Comparison of ENCODE assay signal across 1 cellular context in genomic region chr2:195657634-195658540, GRCh38.
TF ChIP-seq lines count a peak whose summit lies in the region.

No MANE protein-coding gene starts in this region.

TF ChIP-seq in K562, 482 proteins besides CTCF, POLR2A, EP300 and RAD21 (continued from another document and continues in another):
- TF ChIP-seq ARID4B (CRISPR knock-in tag; IDR thresholded peaks at IDR 0.05) (0 out of 2 replicates have a peak, but pooled peaks have one; percentile 13), IRF1 (CRISPR knock-in tag; IDR thresholded peaks at IDR 0.05; ENCODE audit: borderline replicate concordance) (no peak), E2F6 (IDR thresholded peaks at IDR 0.05; ENCODE audit: borderline replicate concordance in 1 of 2, extremely low read depth in 1 of 2, insufficient read depth in 1 of 2, insufficient read length in 1 of 2, low read depth in 1 of 2, low read length in 1 of 2, poor library complexity in 1 of 2, severe bottlenecking in 1 of 2) (peak; percentile 52 to 72), ZNF436 (CRISPR knock-in tag; IDR thresholded peaks at IDR 0.05) (no peak), ZNF347 (CRISPR knock-in tag; IDR thresholded peaks at IDR 0.05; ENCODE audit: low read depth) (no peak), L3MBTL2 (IDR thresholded peaks at IDR 0.05) (peak; percentile 75), NCOA6 (IDR thresholded peaks at IDR 0.05) (no peak), SMAD4 (CRISPR knock-in tag; conservative IDR thresholded peaks at IDR 0.05) (no peak), VEZF1 (CRISPR knock-in tag; IDR thresholded peaks at IDR 0.05) (peak; percentile 21; the same call in 1 of the 2 replicates), MYNN (IDR thresholded peaks at IDR 0.05) (no peak), MYNN (CRISPR knock-in tag; IDR thresholded peaks at IDR 0.05) (no peak), TRIM24 (IDR thresholded peaks at IDR 0.05) (no peak), NCOA1 (IDR thresholded peaks at IDR 0.05; ENCODE audit: low read depth) (no peak), NFRKB (IDR thresholded peaks at IDR 0.05; ENCODE audit: low read depth) (peak; percentile 42; the same call in 1 of the 2 replicates), NFIC (IDR thresholded peaks at IDR 0.05) (no peak), BCOR (IDR thresholded peaks at IDR 0.05) (no peak), ZNF23 (CRISPR knock-in tag; IDR thresholded peaks at IDR 0.05) (no peak), IRF2 (CRISPR knock-in tag; IDR thresholded peaks at IDR 0.05) (no peak), DDX20 (tag; IDR thresholded peaks at IDR 0.05; ENCODE audit: low read depth) (no peak), CREB5 (CRISPR knock-in tag; IDR thresholded peaks at IDR 0.05) (no peak), NR0B1 (IDR thresholded peaks at IDR 0.05; ENCODE audit: partially characterized antibody) (no peak), ZBTB40 (IDR thresholded peaks at IDR 0.05) (no peak), ZBTB40 (CRISPR knock-in tag; IDR thresholded peaks at IDR 0.05) (no peak), HNRNPLL (IDR thresholded peaks at IDR 0.05; ENCODE audit: low read depth, low read length, poor library complexity, severe bottlenecking) (no peak), TAF9B (IDR thresholded peaks at IDR 0.05; ENCODE audit: partially characterized antibody) (no peak), CBFA2T3 (IDR thresholded peaks at IDR 0.05) (no peak), MAFG (tag; conservative IDR thresholded peaks at IDR 0.05) (no peak), ZBTB11 (CRISPR knock-in tag; IDR thresholded peaks at IDR 0.05) (no peak), SRF (CRISPR knock-in tag; IDR thresholded peaks at IDR 0.05) (no peak), FOXA1 (IDR thresholded peaks at IDR 0.05; ENCODE audit: borderline replicate concordance) (no peak), ZNF140 (CRISPR knock-in tag; IDR thresholded peaks at IDR 0.05) (no peak), USF2 (CRISPR knock-in tag; IDR thresholded peaks at IDR 0.05) (peak; percentile 55), GABPA (tag; conservative IDR thresholded peaks at IDR 0.05; ENCODE audit: low read depth) (no peak), RBBP5 (IDR thresholded peaks at IDR 0.05; ENCODE audit: borderline replicate concordance, insufficient read depth, low read length, poor library complexity, severe bottlenecking) (peak; percentile 65)
